25 cellular contexts compared by ENCODE assay signal in the genomic region with DNA sequence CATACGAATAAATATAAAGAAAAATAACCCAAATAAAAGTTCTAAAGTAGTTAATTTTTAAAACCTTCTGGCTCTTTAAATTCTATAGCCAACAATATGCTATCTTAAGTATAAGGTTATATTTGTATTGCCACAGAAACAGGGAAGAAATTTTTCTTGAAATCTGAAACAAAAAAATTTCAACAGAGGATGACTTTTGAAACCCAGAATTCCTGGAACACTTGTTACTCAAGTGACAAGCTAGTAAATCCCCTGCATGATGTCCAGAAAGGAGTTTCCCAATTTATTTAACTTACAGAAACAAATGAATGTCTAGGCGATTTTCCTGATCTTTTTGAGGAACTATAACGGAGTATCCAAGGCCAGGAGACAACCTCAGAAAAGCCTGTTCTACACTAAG.
"Had no signal": no experiment of that assay in that cellular context is flagged by ENCODE, and none has a peak within 500 bp of the region (broad histone marks: within the 10 kb centered on the region; RNA-seq: fewer than 3 reads in every experiment).

No MANE protein-coding gene starts in this region.

- ATAC-seq: left colon; left lung; mucosa of descending colon; naive thymus-derived CD4-positive, alpha-beta T cell; natural killer cell treated with Interleukin-12 subunit alpha and Interleukin-12 subunit beta and Interleukin-15 and Interleukin-18, amount 100 ng/mL, for 72 hours; stimulated activated naive B cell treated with anti-CD40 and anti-IgM and Interleukin-4, amounts not matched to agents 10 μg/mL and 1 μg/mL and 100 μg/mL, for 72 hours; stimulated activated naive CD8-positive, alpha-beta T cell treated with anti-CD3 and anti-CD28 coated beads, Interleukin-15, Interleukin-2, amounts not matched to agents 100 U/mL and 50 U/mL, for 24 hours; upper lobe of right lung had no signal

- H3K4me1 ChIP-seq: right atrium auricular region, suprapubic skin, upper lobe of right lung had no signal

- H3K4me3 ChIP-seq: left lung, lung, mucosa of descending colon, ovary, right atrium auricular region, right lobe of liver, skin epidermis, stomach, suprapubic skin, thoracic aorta, tibial artery, upper lobe of right lung had no signal

- H3K27ac ChIP-seq: ovary, right atrium auricular region, skin epidermis, stomach, suprapubic skin, thoracic aorta, tibial artery, upper lobe of right lung had no signal

- H3K9me3 ChIP-seq: left lung, mucosa of descending colon, ovary, right atrium auricular region, right lobe of liver, stomach, suprapubic skin, thoracic aorta, tibial artery, upper lobe of right lung had no signal

- DNase-seq: hippocampal formation; kidney; left colon; left lung; midbrain; mucosa of descending colon; naive thymus-derived CD4-positive, alpha-beta T cell; ovary; right lobe of liver; stimulated activated CD4-positive, alpha-beta T cell treated with anti-CD3 and anti-CD28 coated beads, Interleukin-12 subunit alpha, Interleukin-12 subunit beta, amount 100 ng/mL, for 4 hours; stimulated activated CD4-positive, alpha-beta T cell treated with anti-CD3 and anti-CD28 coated beads, Interleukin-15, amount 100 ng/mL, for 24 hours; stimulated activated CD4-positive, alpha-beta T cell treated with anti-CD3 and anti-CD28 coated beads, Interleukin-2, amount 100 ng/mL, for 24 hours; stimulated activated CD4-positive, alpha-beta T cell treated with anti-CD3 and anti-CD28 coated beads, Interleukin-4, amount 100 ng/mL, for 1 hour; stimulated activated naive B cell treated with anti-CD40 and anti-IgM and Interleukin-4, amounts not matched to agents 10 μg/mL and 1 μg/mL and 100 μg/mL, for 72 hours; stimulated activated naive CD8-positive, alpha-beta T cell treated with anti-CD3 and anti-CD28 coated beads, Interleukin-15, Interleukin-2, amounts not matched to agents 100 U/mL and 50 U/mL, for 24 hours; stomach; tibial artery; upper lobe of right lung had no signal

- FAIRE-seq: kidney, urothelium cell line had no signal

- H3K36me3 ChIP-seq: left lung, ovary, right atrium auricular region, right lobe of liver, suprapubic skin, thoracic aorta, upper lobe of right lung had no signal

- H3K27me3 ChIP-seq: left lung, ovary, right atrium auricular region, right lobe of liver, stomach, suprapubic skin, tibial artery, upper lobe of right lung had no signal
